Comparison of ENCODE assay signal across 8 cellular contexts in genomic region chr17:76246080-76247066, GRCh38. TPM values are rescaled to one million over a fixed set of nuclear protein-coding genes. Genes with fewer than 3 reads are reported as not detected.
DNase-seq lines count a peak whose midpoint lies in the region; ATAC-seq, FAIRE-seq and TF ChIP-seq lines count a peak whose summit lies in the region.

No MANE protein-coding gene starts in this region.

- no peaks in the 10 kb centered on the region for H3K36me3 ChIP-seq in small intestine (ENCODE audit: control insufficient read depth in 2 of 2, insufficient read depth in 2 of 2, low read length in 2 of 2)

- peak; percentile 90 for ATAC-seq in GM18909 (IDR thresholded peaks at IDR 0.05; ENCODE audit: poor library complexity, unreplicated experiment)
- peak; percentile 89 for ATAC-seq in HG02642 (IDR thresholded peaks at IDR 0.05; ENCODE audit: poor library complexity, unreplicated experiment)

- peak overlapping the region; percentile 84 to 95 for H3K27ac ChIP-seq in small intestine (ENCODE audit: low read depth in 1 of 2, low read length in 1 of 2)

- 49 to 59% (median 59%) methylated on average over 7 of the region's 7 CpGs for WGBS in small intestine, 3 donors

- H3K9me3 ChIP-seq in small intestine (ENCODE audit: control insufficient read depth, low read depth), result no peaks in the 10 kb centered on the region

- H3K27me3 ChIP-seq in small intestine (ENCODE audit: control insufficient read depth in 2 of 2, insufficient read depth in 2 of 2, low read length in 2 of 2), result no peaks in the 10 kb centered on the region

- peaks cover 2 to 9% of the 10 kb centered on the region in 2 donors for H3K4me1 ChIP-seq in small intestine (ENCODE audit: control insufficient read depth in 2 of 2, insufficient read depth in 1 of 2, low read depth in 1 of 2, low read length in 1 of 2)

- no peak for TF ChIP-seq POLR2A in erythroblast (IDR thresholded peaks at IDR 0.05; ENCODE audit: low read length)

- peak; percentile 63 for DNase-seq in NCI-H460 (ENCODE audit: extremely low read depth, low read depth)
- DNase-seq in brain pericyte (ENCODE audit: low read depth, low spot score), result peak; percentile 25
- peak; percentile 90 for DNase-seq in small intestine
- no peak for DNase-seq in erythroblast (lab: John Stamatoyannopoulos, UW)
- DNase-seq in NCI-H524 (lab: John Stamatoyannopoulos, UW), result no peak
- no peak for DNase-seq in DMS53 (lab: John Stamatoyannopoulos, UW)

- H3K4me3 ChIP-seq in small intestine (ENCODE audit: low read depth in 1 of 2, low read length in 2 of 2), result peak overlapping the region in 1 of 2 donors; percentile 20

- no peak for FAIRE-seq in small intestine (lab: Jason Lieb, UNC)

RNA-seq across cellular contexts. Expression of gene RNF157, which starts 6.1 kb away (rescaled TPM):
- total RNA-seq in NCI-H460 (2014; rRNA removed; shearing (Covaris generic)), result 1.3 and 1.9 TPM in 2 replicates
- polyA plus RNA-seq in NCI-H460 (2014; cell fraction: nucleus; rRNA removed), result 3.3 and 4.4 TPM in 2 replicates
- polyA plus RNA-seq in small intestine, result 10 to 100 TPM; 18.1 to 30.6 (median 25.0) TPM

RNA-seq across cellular contexts. Expression of gene UBALD2, which starts 18.8 kb away (rescaled TPM):
- total RNA-seq in NCI-H460 (2014; rRNA removed; shearing (Covaris generic)), result 11.5 and 12.2 TPM in 2 replicates
- polyA plus RNA-seq in NCI-H460 (2014; cell fraction: nucleus; rRNA removed), result 1.0 and 6.0 TPM in 2 replicates
- polyA plus RNA-seq in small intestine, result 100 to 1,000 TPM in 2 of 3 donors, 10 to 100 TPM in 1; 54.3 to 118 (median 114) TPM

Comparison
In these comparisons a context has a peak if more than half of its experiments do, and no peak if none do; other contexts are left out.
1. DNase-seq: peak in NCI-H460 (single experiment), brain pericyte (single experiment) and small intestine (single experiment); none in erythroblast (0 of 2), NCI-H524 (0 of 2) and DMS53 (single experiment).